ENCODE assay signal across 8 cellular contexts in the genomic region with DNA sequence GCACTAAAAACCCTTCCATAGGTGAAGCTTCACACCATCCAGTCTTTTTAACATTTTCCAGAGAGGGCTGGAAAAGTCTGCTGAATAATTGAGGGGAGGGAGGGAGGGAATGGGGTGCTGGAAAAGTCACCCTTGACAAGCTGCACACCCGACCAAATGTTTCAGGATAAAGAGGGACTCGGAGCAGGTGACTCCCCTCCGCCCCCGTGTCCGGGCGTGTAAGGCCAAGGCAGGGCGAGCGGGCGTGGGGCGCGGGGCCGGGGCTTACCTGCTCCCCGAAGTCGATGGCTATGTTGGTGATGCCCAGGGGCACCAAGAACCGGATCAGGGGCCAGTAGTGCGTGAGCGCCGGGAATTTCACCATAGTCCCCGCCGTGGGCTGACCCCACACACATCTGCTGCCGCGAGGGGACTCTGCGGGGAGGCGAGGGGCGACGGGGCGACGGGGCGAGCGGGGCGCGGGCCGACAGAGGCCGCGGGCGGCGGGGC. TPM values are rescaled to one million over a fixed set of nuclear protein-coding genes. Genes with fewer than 3 reads are reported as not detected.
A peak's percentile ranks its signal among the peaks of the same experiment; 100 is the strongest.
DNase-seq lines count a peak whose midpoint lies in the region; ATAC-seq and TF ChIP-seq lines count a peak whose summit lies in the region.

No MANE protein-coding gene starts in this region.

- H2BK20ac ChIP-seq in IMR-90 (ENCODE audit: low read depth, low read length), result no peak overlapping the region

- H3K4me3 ChIP-seq in CD8-positive, alpha-beta memory T cell (ENCODE audit: low read length), result peak overlapping the region; percentile 56
- H3K4me3 ChIP-seq in IMR-90 (ENCODE audit: insufficient read depth, low read depth, low read length) (peak overlapping the region; percentile 65), fibroblast of mammary gland (ENCODE audit: control insufficient read depth, low read depth, low read length) (peak overlapping the region; percentile 71)

- H2AFZ ChIP-seq in IMR-90 (replicated peaks; ENCODE audit: low read length, poor library complexity), result peak overlapping the region; percentile 91

- H3K18ac ChIP-seq in IMR-90 (ENCODE audit: low read depth, low read length), result no peak overlapping the region; the same call in 1 of the 2 replicates

- peak overlapping the region; percentile 65 for H3K27ac ChIP-seq in CD8-positive, alpha-beta memory T cell (ENCODE audit: low read depth, low read length)
- H3K27ac ChIP-seq in IMR-90 (ENCODE audit: insufficient read depth, low read length), result peak overlapping the region; percentile 89

- no peak for TF ChIP-seq RAD21 in IMR-90 (IDR thresholded peaks at IDR 0.05; ENCODE audit: low read length)

- H2BK15ac ChIP-seq in IMR-90 (ENCODE audit: low read depth, low read length), result no peak overlapping the region; the same call in 1 of the 3 replicates

- CTCF ChIA-PET in CD8-positive, alpha-beta memory T cell (lab: Charles Lee), result interaction anchor here (0.6 to 1.8 kb wide), 9 partner anchors 8 to 186 kb away, joined by 3 to 10 read pairs (median 4); no protein-coding TSS in a partner anchor
- CTCF ChIA-PET in IMR-90 (lab: Yijun Ruan, JAX), result interaction anchor here (0.7 to 1.3 kb wide), 2 partner anchors 143 to 150 kb away, joined by 3 to 4 read pairs; no protein-coding TSS in a partner anchor

- DNase-seq in CD8-positive, alpha-beta memory T cell, result peak in 2 of 5 donors; percentile 8 to 31
- no peak for DNase-seq in IMR-90
- DNase-seq in activated T-cell treated with anti-CD3 and anti-CD28 coated beads for 48 hours (ENCODE audit: low read depth), result peak; percentile 31
- DNase-seq in fibroblast of mammary gland (ENCODE audit: low read depth), result no peak
- no peak for DNase-seq in osteocyte (ENCODE audit: extremely low spot score, unreplicated experiment)
- DNase-seq in NCI-H2107 (lab: John Stamatoyannopoulos, UW), result no peak
- DNase-seq in SK-N-DZ (ENCODE audit: low spot score), result no peak

- no peak overlapping the region for H2AK5ac ChIP-seq in IMR-90 (ENCODE audit: low read depth, low read length)

- H3K4me3 Mint-ChIP-seq in CD8-positive, alpha-beta memory T cell, result peak overlapping the region; percentile 88 to 98 (median 96)
- H3K4me3 Mint-ChIP-seq in osteocyte (ENCODE audit: unreplicated experiment), result peak overlapping the region; percentile 74

- peak; percentile 19 for ATAC-seq in GM21515 (IDR thresholded peaks at IDR 0.05; ENCODE audit: unreplicated experiment)
- ATAC-seq in IMR-90 (ENCODE audit: low read depth), result peak; percentile 4

- peaks cover 4% of the 10 kb centered on the region; the same call in 1 of the 2 replicates for H3K9me1 ChIP-seq in IMR-90 (ENCODE audit: insufficient read depth, low read length)

- H3K9me3 ChIP-seq in CD8-positive, alpha-beta memory T cell (ENCODE audit: low read length), result no peaks in the 10 kb centered on the region
- H3K9me3 ChIP-seq in IMR-90 (ENCODE audit: control insufficient read depth, insufficient read depth, low read length), result no peaks in the 10 kb centered on the region

- H3K23ac ChIP-seq in IMR-90 (ENCODE audit: low read depth, low read length), result peak overlapping the region; percentile 45; the same call in 1 of the 2 replicates

- no peak overlapping the region for H4K91ac ChIP-seq in IMR-90 (ENCODE audit: insufficient read depth, low read depth, low read length)

- peak overlapping the region; percentile 90 for H3K9ac ChIP-seq in IMR-90 (ENCODE audit: low read depth, low read length)

- TF ChIP-seq CTCF in IMR-90 (conservative IDR thresholded peaks at IDR 0.05; ENCODE audit: low read depth, low read length) (no peak), fibroblast of mammary gland (conservative IDR thresholded peaks at IDR 0.05; ENCODE audit: control insufficient read depth, insufficient read depth, low read depth, low read length) (no peak), osteocyte (IDR thresholded peaks at IDR 0.05) (no peak)

- POLR2A ChIA-PET in CD8-positive, alpha-beta memory T cell (lab: Charles Lee), result interaction anchor here (1.0 to 1.1 kb wide), 3 partner anchors 62 to 289 kb away, joined by 4 to 10 read pairs (median 7); no protein-coding TSS in a partner anchor
- POLR2A ChIA-PET in IMR-90 (lab: Charles Lee; ENCODE audit: unreplicated experiment), result no interaction called here

- H3K14ac ChIP-seq in IMR-90 (replicated peaks; ENCODE audit: low read depth, low read length), result 0 out of 2 replicates have a peak overlapping the region, but pooled peaks have one; percentile 29

- H2BK120ac ChIP-seq in IMR-90 (ENCODE audit: low read depth, low read length), result peak overlapping the region; percentile 53

- H2AK9ac ChIP-seq in IMR-90 (replicated peaks; ENCODE audit: low read depth, low read length, poor library complexity), result no peak overlapping the region

- H4K5ac ChIP-seq in IMR-90 (ENCODE audit: low read depth, low read length), result no peak overlapping the region

- H3K27me3 Mint-ChIP-seq in CD8-positive, alpha-beta memory T cell, result no peaks in the 10 kb centered on the region
- H3K27me3 Mint-ChIP-seq in osteocyte (ENCODE audit: unreplicated experiment), result peaks cover 28% of the 10 kb centered on the region

- peaks cover 10% of the 10 kb centered on the region for H3K4me1 ChIP-seq in CD8-positive, alpha-beta memory T cell (ENCODE audit: insufficient read depth, low read length)
- H3K4me1 ChIP-seq in IMR-90 (ENCODE audit: control insufficient read depth, insufficient read depth, low read length), result peaks cover 2% of the 10 kb centered on the region

- no peaks in the 10 kb centered on the region for H3K27me3 ChIP-seq in CD8-positive, alpha-beta memory T cell (ENCODE audit: insufficient read depth, low read length, poor library complexity, severe bottlenecking)
- H3K27me3 ChIP-seq in IMR-90 (ENCODE audit: control insufficient read depth, insufficient read depth, low read length), result no peaks in the 10 kb centered on the region

- H3K4ac ChIP-seq in IMR-90 (ENCODE audit: low read depth, low read length), result peak overlapping the region; percentile 5; the same call in 1 of the 2 replicates

- peak overlapping the region; percentile 44; the same call in 1 of the 2 replicates for H3K56ac ChIP-seq in IMR-90 (ENCODE audit: extremely low read depth, insufficient read depth, low read length)

- H4K20me1 ChIP-seq in IMR-90 (ENCODE audit: insufficient read depth, low read length), result peaks cover 6% of the 10 kb centered on the region; the same call in 1 of the 2 replicates

- in situ Hi-C loops in IMR-90 (cut with MboI; ENCODE audit: low sequenced_read_pairs), result loop anchor here (10.0 kb wide), 1 partner anchor 134 kb away; no protein-coding TSS in a partner anchor

- TF ChIP-seq POLR2A in IMR-90 (IDR thresholded peaks at IDR 0.05; ENCODE audit: low read depth, low read length), result no peak

- peak overlapping the region; percentile 55 for H2BK5ac ChIP-seq in IMR-90 (ENCODE audit: low read depth, low read length, poor library complexity, severe bottlenecking)

- no peak overlapping the region; a peak in 1 of 4 replicates for H4K8ac ChIP-seq in IMR-90 (ENCODE audit: low read depth in 2 of 2, low read length in 2 of 2)

- peaks cover 28 to 57% (median 46%) of the 10 kb centered on the region in 3 donors for H3K4me1 Mint-ChIP-seq in CD8-positive, alpha-beta memory T cell
- peaks cover 23% of the 10 kb centered on the region for H3K4me1 Mint-ChIP-seq in osteocyte (ENCODE audit: unreplicated experiment)

- H3K4me2 ChIP-seq in IMR-90 (ENCODE audit: low read depth, low read length), result peak overlapping the region; percentile 93

- peaks cover 0 to 7% (median 0%) of the 10 kb centered on the region in 3 donors for H3K36me3 Mint-ChIP-seq in CD8-positive, alpha-beta memory T cell
- no peaks in the 10 kb centered on the region for H3K36me3 Mint-ChIP-seq in osteocyte (ENCODE audit: unreplicated experiment)

- H3K79me1 ChIP-seq in IMR-90 (ENCODE audit: low read depth in 1 of 2, low read length in 2 of 2), result peaks cover 11 to 29% of the 10 kb centered on the region in 2 experiments; a peak in 3 of 4 replicates

- no peaks in the 10 kb centered on the region for H3K36me3 ChIP-seq in CD8-positive, alpha-beta memory T cell (ENCODE audit: insufficient read depth, low read length)
- H3K36me3 ChIP-seq in IMR-90 (ENCODE audit: control insufficient read depth, insufficient read depth, low read length), result no peaks in the 10 kb centered on the region

- dilution Hi-C loops in IMR-90 (cut with HindIII; ENCODE audit: low sequenced_read_pairs, unreplicated experiment), result no loop called here

- no TSS peak for BruUV-seq in IMR-90 (replicated peaks; lab: Mats Ljungman, UMichigan)

- peak overlapping the region; percentile 92 to 99 (median 96) for H3K27ac Mint-ChIP-seq in CD8-positive, alpha-beta memory T cell
- peak overlapping the region; percentile 54 for H3K27ac Mint-ChIP-seq in osteocyte (ENCODE audit: unreplicated experiment)

- H3K9me3 Mint-ChIP-seq in CD8-positive, alpha-beta memory T cell, result no peaks in the 10 kb centered on the region
- H3K9me3 Mint-ChIP-seq in osteocyte (ENCODE audit: unreplicated experiment), result no peaks in the 10 kb centered on the region

- 1% methylated on average over 23 of the region's 37 CpGs; no CpG with 5 or more reads in 1 of the 2 experiments for WGBS in IMR-90 (ENCODE audit: extremely low coverage in 2 of 2, insufficient read length in 1 of 2), 2 experiments

- intact Hi-C loops in IMR-90 (cut with micrococcal nuclease), result loop anchor here (1.0 to 5.0 kb wide), 4 partner anchors 30 to 144 kb away; no protein-coding TSS in a partner anchor

TF ChIP-seq in IMR-90, 13 proteins besides CTCF, POLR2A, EP300 and RAD21:
- no peak for TF ChIP-seq CEBPB (IDR thresholded peaks at IDR 0.05; ENCODE audit: low read depth, low read length)

RNA-seq across cellular contexts. Expression of a gene that starts 0.5 kb away (rescaled TPM):
- total RNA-seq in CD8-positive, alpha-beta memory T cell, result 10 to 100 TPM; 80.0 to 80.5 TPM
- polyA plus RNA-seq in CD8-positive, alpha-beta memory T cell, result 47.0 TPM
- total RNA-seq in IMR-90 (2012; rRNA removed) (5.2 and 5.6 TPM in 2 replicates), osteocyte (44.6 and 50.8 TPM in 2 replicates)
- 15.4 and 17.2 TPM in 2 replicates for polyA plus RNA-seq in IMR-90 (2012; rRNA removed)
- 11.0 and 13.8 TPM in 2 replicates for polyA plus RNA-seq in IMR-90 (2012; cell fraction: cytosol; rRNA removed)
- polyA plus RNA-seq in IMR-90 (2012; cell fraction: nucleus; rRNA removed; ENCODE audit: low replicate concordance), result 8.9 TPM in 2 replicates
- polyA plus RNA-seq in SK-N-DZ (2014; cell fraction: cytosol; rRNA removed), result 13.8 and 15.1 TPM in 2 replicates
- 9.4 and 12.3 TPM in 2 replicates for polyA plus RNA-seq in SK-N-DZ (2014; cell fraction: nucleus; rRNA removed)
